23 cellular contexts compared by ENCODE assay signal in the genomic region with DNA sequence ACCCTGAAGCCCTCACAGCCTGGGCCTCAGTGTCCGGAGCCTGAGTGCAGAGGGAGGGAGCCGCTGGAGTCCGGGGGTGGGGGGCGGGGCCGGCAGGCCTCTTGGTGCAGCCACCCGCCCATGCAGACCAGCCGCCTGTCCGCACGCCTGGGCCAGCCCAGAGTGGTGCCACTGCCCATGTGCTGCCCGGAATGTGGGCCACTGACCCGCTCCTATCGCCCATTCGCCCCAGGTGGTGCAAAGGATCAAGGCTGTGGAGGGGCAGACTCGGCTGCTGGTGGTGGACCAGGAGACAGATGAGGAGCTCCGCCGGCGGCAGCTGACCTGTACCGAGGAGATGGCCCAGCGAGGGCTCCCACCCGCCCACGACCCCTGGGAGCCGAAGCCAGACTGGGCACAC. TPM values are rescaled to one million over a fixed set of nuclear protein-coding genes. Genes with fewer than 3 reads are reported as not detected.
DNase-seq lines count a peak whose midpoint lies in the region; ATAC-seq and TF ChIP-seq lines count a peak whose summit lies in the region.
"Had no signal": no experiment of that assay in that cellular context is flagged by ENCODE, and none has a peak within 500 bp of the region (broad histone marks: within the 10 kb centered on the region; RNA-seq: fewer than 3 reads in every experiment).

No MANE protein-coding gene starts in this region.

- DNase-seq in RWPE2 (ENCODE audit: low spot score) (peak; percentile 61), gastrocnemius medialis (no peak), natural killer cell (no peak), cerebellar nuclear complex (lab: John Stamatoyannopoulos, UW) (no peak), BE2C (no peak)
- DNase-seq: ACHN; activated CD4-positive, CD25-positive, alpha-beta regulatory T cell; activated naive CD4-positive, alpha-beta T cell treated with Interleukin-2 at 50 U/mL for 16 hours; CD8-positive, alpha-beta T cell; hypothalamus; immature natural killer cell; KBM-7; naive thymus-derived CD4-positive, alpha-beta T cell; NCI-H446 treated with DMSO at 0.1 percent for 48 hours; NCI-H774; retina; transverse colon had no signal

- no peaks in the 10 kb centered on the region for H3K4me1 ChIP-seq in HEK293 (ENCODE audit: control insufficient read depth, insufficient read depth, low read length)
- peaks cover 9% of the 10 kb centered on the region for H3K4me1 ChIP-seq in RWPE2 (ENCODE audit: insufficient read depth, poor library complexity, severe bottlenecking)
- H3K4me1 ChIP-seq in liver (ENCODE audit: control insufficient read depth in 4 of 4, insufficient read depth in 4 of 4, low read length in 3 of 4): peaks cover 24 to 82% (median 65%) of the 10 kb centered on the region in 4 donors
- peaks cover 0 to 20% of the 10 kb centered on the region in 2 donors for H3K4me1 ChIP-seq in gastrocnemius medialis
- H3K4me1 ChIP-seq in BE2C: peaks cover 7% of the 10 kb centered on the region

- peak overlapping the region; percentile 75 to 94 for H3K9ac ChIP-seq in liver (ENCODE audit: low read depth in 1 of 2, low read length in 2 of 2)

- intact Hi-C loops in gastrocnemius medialis (cut with DNase I; ENCODE audit: low total_unique reads): no loop called here
- intact Hi-C loops in natural killer cell (cut with micrococcal nuclease): loop anchor here (10.0 kb wide), 1 partner anchor 235 kb away; a partner anchor contains a TSS

- no peaks in the 10 kb centered on the region for H3K9me3 Mint-ChIP-seq in natural killer cell
- H3K9me3 Mint-ChIP-seq: CD8-positive, alpha-beta T cell; immature natural killer cell had no signal

- H3K27me3 ChIP-seq in RWPE2 (ENCODE audit: insufficient read depth, poor library complexity, severe bottlenecking): no peaks in the 10 kb centered on the region
- no peaks in the 10 kb centered on the region for H3K27me3 ChIP-seq in liver (ENCODE audit: control insufficient read depth in 4 of 4, insufficient read depth in 4 of 4, low read length in 3 of 4)
- H3K27me3 ChIP-seq in gastrocnemius medialis: no peaks in the 10 kb centered on the region
- H3K27me3 ChIP-seq in BE2C: no peaks in the 10 kb centered on the region
- H3K27me3 ChIP-seq: gastroesophageal sphincter, transverse colon had no signal

- ATAC-seq in RWPE2 (ENCODE audit: low read depth) (no peak), gastrocnemius medialis (no peak), natural killer cell (no peak), esophagus mucosa (no peak)
- ATAC-seq: CD8-positive, alpha-beta T cell; gastroesophageal sphincter; naive thymus-derived CD4-positive, alpha-beta T cell had no signal

- H3K36me3 Mint-ChIP-seq in natural killer cell: no peaks in the 10 kb centered on the region
- H3K36me3 Mint-ChIP-seq: CD8-positive, alpha-beta T cell; immature natural killer cell; naive thymus-derived CD4-positive, alpha-beta T cell had no signal

- TF ChIP-seq CTCF in HEK293 (tag by site-specific recombination; IDR thresholded peaks at IDR 0.05): no peak
- TF ChIP-seq CTCF in RWPE2 (IDR thresholded peaks at IDR 0.05; ENCODE audit: poor library complexity, severe bottlenecking): no peak
- no peak for TF ChIP-seq CTCF in liver (IDR thresholded peaks at IDR 0.05; ENCODE audit: low read depth, low read length, missing input control)
- TF ChIP-seq CTCF in gastrocnemius medialis (IDR thresholded peaks at IDR 0.05 in 4 of 5, conservative IDR thresholded peaks at IDR 0.05 in 1 of 5): no peak
- TF ChIP-seq CTCF in natural killer cell (IDR thresholded peaks at IDR 0.05): no peak
- no peak for TF ChIP-seq CTCF in BE2C (IDR thresholded peaks at IDR 0.05; ENCODE audit: low read depth, low read length)

- H3K27ac Mint-ChIP-seq in natural killer cell: no peak overlapping the region
- H3K27ac Mint-ChIP-seq: B cell; CD8-positive, alpha-beta T cell; naive thymus-derived CD4-positive, alpha-beta T cell had no signal

- no peak for TF ChIP-seq RAD21 in liver (IDR thresholded peaks at IDR 0.05)

- in situ Hi-C loops in gastrocnemius medialis (cut with MboI; ENCODE audit: low sequenced_read_pairs in 4 of 4): no loop called here

- H3K9me3 ChIP-seq in HEK293 (ENCODE audit: control insufficient read depth, insufficient read depth, low read depth, low read length): no peaks in the 10 kb centered on the region
- no peaks in the 10 kb centered on the region for H3K9me3 ChIP-seq in RWPE2 (ENCODE audit: severe bottlenecking)
- H3K9me3 ChIP-seq in liver (ENCODE audit: control insufficient read depth in 4 of 4, low read length in 3 of 4): no peaks in the 10 kb centered on the region
- no peaks in the 10 kb centered on the region for H3K9me3 ChIP-seq in gastrocnemius medialis
- H3K9me3 ChIP-seq in BE2C: no peaks in the 10 kb centered on the region
- H3K9me3 ChIP-seq: gastroesophageal sphincter, transverse colon had no signal

- H3K4me3 Mint-ChIP-seq in natural killer cell: no peak overlapping the region
- H3K4me3 Mint-ChIP-seq: B cell; CD8-positive, alpha-beta T cell had no signal

- peaks cover 0 to 5% of the 10 kb centered on the region in 2 donors for H3K4me1 Mint-ChIP-seq in natural killer cell

- TF ChIP-seq POLR2A in gastrocnemius medialis (IDR thresholded peaks at IDR 0.05): no peak

- no peaks in the 10 kb centered on the region for H3K27me3 Mint-ChIP-seq in natural killer cell (ENCODE audit: low read depth in 2 of 2)

- H3K36me3 ChIP-seq in HEK293 (ENCODE audit: control insufficient read depth in 2 of 2, insufficient read depth in 1 of 2, low read length in 2 of 2) (peaks cover 0 to 4% of the 10 kb centered on the region in 2 experiments; a peak in 1 of 3 replicates), RWPE2 (ENCODE audit: low read depth) (no peaks in the 10 kb centered on the region), liver (ENCODE audit: control insufficient read depth in 4 of 4, insufficient read depth in 3 of 4, low read depth in 1 of 4, low read length in 3 of 4) (no peaks in the 10 kb centered on the region), gastrocnemius medialis (no peaks in the 10 kb centered on the region), BE2C (no peaks in the 10 kb centered on the region)
- H3K36me3 ChIP-seq: transverse colon had no signal

- CTCF ChIA-PET in HEK293 (lab: Yijun Ruan, JAX): interaction anchor here (0.7 kb wide), 1 partner anchor 291 kb away, joined by 3 read pairs; no protein-coding TSS in a partner anchor

- H3K27ac ChIP-seq in HEK293 (ENCODE audit: extremely low read depth, low read depth, low read length): no peak overlapping the region
- H3K27ac ChIP-seq in RWPE2 (ENCODE audit: poor library complexity, severe bottlenecking): no peak overlapping the region
- peak overlapping the region; percentile 68 to 84 for H3K27ac ChIP-seq in liver (ENCODE audit: low read depth in 1 of 2, low read length in 2 of 2)
- peak overlapping the region; percentile 76 to 85 (median 78) for H3K27ac ChIP-seq in gastrocnemius medialis

- 27% methylated on average over 22 of the region's 22 CpGs for WGBS in liver

- no peak overlapping the region for H3K4me3 ChIP-seq in HEK293 (ENCODE audit: low read depth, low read length)
- H3K4me3 ChIP-seq in RWPE2 (ENCODE audit: severe bottlenecking): no peak overlapping the region
- H3K4me3 ChIP-seq in liver (ENCODE audit: low read depth in 1 of 3, low read length in 3 of 3): peak overlapping the region; percentile 41 to 99 (median 47)
- H3K4me3 ChIP-seq in gastrocnemius medialis: peak overlapping the region; percentile 25 to 62 (median 32)
- no peak overlapping the region for H3K4me3 ChIP-seq in BE2C (ENCODE audit: low read depth, low read length)
- H3K4me3 ChIP-seq: SK-N-MC, transverse colon had no signal

- POLR2A ChIA-PET in HEK293 (lab: Yijun Ruan, JAX): interaction anchor here (1.6 kb wide), 1 partner anchor 126 kb away, joined by 3 read pairs; a partner anchor contains a TSS

TF ChIP-seq in HEK293, 187 proteins besides CTCF, POLR2A, EP300 and RAD21 (continues in another document):
- TF ChIP-seq MYNN (tag by site-specific recombination; IDR thresholded peaks at IDR 0.05; ENCODE audit: borderline replicate concordance): no peak
- TF ChIP-seq ZNF2 (tag by site-specific recombination; IDR thresholded peaks at IDR 0.05): no peak
- TF ChIP-seq ZFHX2 (tag by site-specific recombination; conservative IDR thresholded peaks at IDR 0.05): peak; percentile 49
- no peak for TF ChIP-seq OVOL3 (tag by site-specific recombination; IDR thresholded peaks at IDR 0.05)

TF ChIP-seq in liver, 16 proteins besides CTCF, POLR2A, EP300 and RAD21 (continues in another document):
- no peak for TF ChIP-seq HNF4G (IDR thresholded peaks at IDR 0.05)
- no peak for TF ChIP-seq NR2F2 (IDR thresholded peaks at IDR 0.05)
- no peak for TF ChIP-seq GABPA (IDR thresholded peaks at IDR 0.05 in 1 of 2, conservative IDR thresholded peaks at IDR 0.05 in 1 of 2)
- peak; percentile 35 to 82 for TF ChIP-seq EGR1 (IDR thresholded peaks at IDR 0.05; ENCODE audit: low read depth in 2 of 2)

RNA-seq across cellular contexts. Expression of a gene that starts 2.6 kb away (rescaled TPM):
- total RNA-seq in liver (10 to 100 TPM; 36.6 to 85.8 TPM), gastrocnemius medialis (10 to 100 TPM; 51.6 to 86.9 (median 74.4) TPM), natural killer cell (1 to 10 TPM; 4.3 to 7.1 (median 5.6) TPM), esophagus mucosa (21.6 TPM)
- polyA plus RNA-seq in liver: 100 to 1,000 TPM in 1 of 2 donors, 10 to 100 TPM in 1; 62.4 to 205 TPM
- polyA plus RNA-seq in BE2C (2012; ENCODE audit: insufficient read depth, insufficient read length, low read depth): 41.3 TPM

RNA-seq across cellular contexts. Expression of a gene that starts 9.8 kb away (rescaled TPM):
- 1 to 10 TPM; 1.3 to 8.4 TPM for total RNA-seq in liver
- 10 to 100 TPM in 1 of 2 donors, 1 to 10 TPM in 1; 9.9 to 20.6 TPM for polyA plus RNA-seq in liver
- not detected for total RNA-seq in gastrocnemius medialis
- under 1 TPM in 1 of 3 donors, not detected in 2; 0.80 TPM for total RNA-seq in natural killer cell
- total RNA-seq in esophagus mucosa: 0.80 TPM
- polyA plus RNA-seq in BE2C (2012; ENCODE audit: insufficient read depth, insufficient read length, low read depth): not detected
- total RNA-seq: CD8-positive, alpha-beta T cell; gastroesophageal sphincter had no signal
- polyA plus RNA-seq: immature natural killer cell; naive thymus-derived CD4-positive, alpha-beta T cell had no signal

RNA-seq across cellular contexts. Expression of a gene that starts 18.3 kb away (rescaled TPM):
- total RNA-seq in liver (10 to 100 TPM; 10.4 to 12.7 TPM), gastrocnemius medialis (10 to 100 TPM in 1 of 4 donors, 1 to 10 TPM in 3; 3.5 to 13.6 (median 6.4) TPM), natural killer cell (10 to 100 TPM in 1 of 3 donors, 1 to 10 TPM in 2; 8.7 to 12.9 (median 9.7) TPM), esophagus mucosa (15.8 TPM)
- polyA plus RNA-seq in liver: 100 to 1,000 TPM in 1 of 2 donors, 10 to 100 TPM in 1; 25.4 to 166 TPM
- polyA plus RNA-seq in BE2C (2012; ENCODE audit: insufficient read depth, insufficient read length, low read depth): 176 TPM

RNA-seq across cellular contexts. Expression of a gene that starts 18.4 kb away (rescaled TPM):
- 10 to 100 TPM; 28.3 to 51.2 TPM for total RNA-seq in liver
- polyA plus RNA-seq in liver: 10 to 100 TPM; 23.3 to 29.1 TPM
- 10 to 100 TPM; 44.5 to 62.7 (median 53.8) TPM for total RNA-seq in gastrocnemius medialis
- total RNA-seq in natural killer cell: 100 to 1,000 TPM; 135 to 197 (median 161) TPM
- total RNA-seq in esophagus mucosa: 49.5 TPM
- 238 TPM for polyA plus RNA-seq in BE2C (2012; ENCODE audit: insufficient read depth, insufficient read length, low read depth)

RNA-seq across cellular contexts. Expression of a gene that starts 19.7 kb away (rescaled TPM):
- total RNA-seq in liver (10 to 100 TPM; 12.8 to 19.7 TPM), gastrocnemius medialis (10 to 100 TPM; 57.0 to 92.2 (median 75.4) TPM), natural killer cell (10 to 100 TPM; 56.1 to 71.6 (median 58.2) TPM), esophagus mucosa (41.0 TPM)
- 10 to 100 TPM in 1 of 2 donors, 1 to 10 TPM in 1; 2.7 to 28.4 TPM for polyA plus RNA-seq in liver
- polyA plus RNA-seq in BE2C (2012; ENCODE audit: insufficient read depth, insufficient read length, low read depth): 245 TPM

Comparison
In these comparisons a context has a peak if more than half of its experiments do, and no peak if none do; other contexts are left out.
1. H3K27ac ChIP-seq: peak in liver (2 of 2) and gastrocnemius medialis (4 of 4); none in HEK293 (single experiment) and RWPE2 (single experiment).
2. H3K4me3 ChIP-seq: peak in liver (3 of 3) and gastrocnemius medialis (4 of 4); none in HEK293 (single experiment), RWPE2 (single experiment) and BE2C (single experiment).